In the genomic region with DNA sequence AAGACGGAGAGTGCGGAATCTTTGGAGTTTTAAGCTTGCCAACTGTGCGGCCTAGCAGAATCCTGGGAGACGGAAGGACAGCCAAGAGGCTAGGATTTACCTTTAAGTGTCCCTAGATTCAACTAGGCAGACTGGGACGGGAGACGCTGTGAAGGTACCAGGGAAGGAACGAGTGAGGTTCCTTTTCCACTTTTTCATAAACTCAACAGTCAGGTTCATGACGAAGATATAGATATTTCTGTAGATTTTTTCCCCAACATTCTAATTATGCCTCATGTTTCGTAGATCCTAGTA, we compare ENCODE assay signal across 8 cellular contexts. TPM values are rescaled to one million over a fixed set of nuclear protein-coding genes. Genes with fewer than 3 reads are reported as not detected.
A peak's percentile ranks its signal among the peaks of the same experiment; 100 is the strongest.
DNase-seq lines count a peak whose midpoint lies in the region; ATAC-seq lines count a peak whose summit lies in the region.

No MANE protein-coding gene starts in this region.

- H3K4me1 ChIP-seq in iPS DF 6.9 (ENCODE audit: control insufficient read depth, insufficient read depth, low read length) (peaks cover 1% of the 10 kb centered on the region; the same call in 1 of the 2 replicates), stomach smooth muscle (ENCODE audit: control insufficient read depth, insufficient read depth, low read length) (peaks cover 13% of the 10 kb centered on the region)

- no peaks in the 10 kb centered on the region for H3K9me3 Mint-ChIP-seq in activated T-helper 1 cell treated with anti-CD3 and anti-CD28 coated beads, Interleukin-12 subunit alpha, Interleukin-12 subunit beta, Interleukin-2, Interleukin-4 antibody, amounts not matched to agents 30 ng/mL and 10 ng/mL and 1 ng/mL, durations not matched to agents 14 hours and 24 hours and 36 hours

- no peak for ATAC-seq in HG03342 (IDR thresholded peaks at IDR 0.05; ENCODE audit: unreplicated experiment)

- peaks cover 51% of the 10 kb centered on the region for H3K36me3 Mint-ChIP-seq in activated T-helper 1 cell treated with anti-CD3 and anti-CD28 coated beads, Interleukin-12 subunit alpha, Interleukin-12 subunit beta, Interleukin-2, Interleukin-4 antibody, amounts not matched to agents 30 ng/mL and 10 ng/mL and 1 ng/mL, durations not matched to agents 14 hours and 24 hours and 36 hours (ENCODE audit: low read depth)

- DNase-seq in NCI-H2171 (lab: John Stamatoyannopoulos, UW) (peak; percentile 37), NCI-H2171 treated with DMSO at 0.1 percent for 48 hours (lab: John Stamatoyannopoulos, UW) (no peak), iPS DF 6.9 (ENCODE audit: low read depth, low spot score) (no peak), RKO (ENCODE audit: low spot score) (no peak), NCI-H1436 treated with DMSO at 0.1 percent for 48 hours (lab: John Stamatoyannopoulos, UW) (no peak)
- DNase-seq in activated T-helper 1 cell treated with anti-CD3 and anti-CD28 coated beads, Interleukin-12 subunit alpha, Interleukin-12 subunit beta, Interleukin-2, Interleukin-4 antibody, amounts not matched to agents 30 ng/mL and 10 ng/mL and 1 ng/mL, durations not matched to agents 14 hours and 24 hours and 36 hours (ENCODE audit: low spot score), result no peak

- H3K9ac ChIP-seq in stomach smooth muscle (ENCODE audit: low read length in 2 of 2), result peak overlapping the region; percentile 93 to 99

- intact Hi-C loops in activated T-helper 1 cell treated with anti-CD3 and anti-CD28 coated beads, Interleukin-12 subunit alpha, Interleukin-12 subunit beta, Interleukin-2, Interleukin-4 antibody, amounts not matched to agents 30 ng/mL and 10 ng/mL and 1 ng/mL, durations not matched to agents 14 hours and 24 hours and 36 hours (cut with micrococcal nuclease), result loop anchor here (2.0 to 10.0 kb wide), 3 partner anchors 207 to 1331 kb away; partner anchors contain the start of gene COPS2

- no CpG with 5 or more reads among the region's 9 CpGs for WGBS in iPS DF 6.9 (ENCODE audit: insufficient coverage, insufficient read length)

- H3K4me3 ChIP-seq in iPS DF 6.9 (ENCODE audit: low read length) (peak overlapping the region; percentile 97), stomach smooth muscle (ENCODE audit: low read length in 2 of 2) (peak overlapping the region; percentile 89 to 99)

- H3K36me3 ChIP-seq in iPS DF 6.9 (ENCODE audit: control insufficient read depth, insufficient read depth, low read length), result peaks cover 2% of the 10 kb centered on the region; the same call in 1 of the 2 replicates
- H3K36me3 ChIP-seq in stomach smooth muscle (ENCODE audit: control insufficient read depth in 2 of 2, insufficient read depth in 2 of 2, low read length in 2 of 2), result peaks cover 0 to 4% of the 10 kb centered on the region in 2 donors

- no peaks in the 10 kb centered on the region for H3K9me3 ChIP-seq in iPS DF 6.9 (ENCODE audit: control insufficient read depth, insufficient read depth, low read length)
- no peaks in the 10 kb centered on the region for H3K9me3 ChIP-seq in stomach smooth muscle (ENCODE audit: control insufficient read depth in 2 of 2, low read length in 2 of 2)

- no peaks in the 10 kb centered on the region for H3K27me3 Mint-ChIP-seq in activated T-helper 1 cell treated with anti-CD3 and anti-CD28 coated beads, Interleukin-12 subunit alpha, Interleukin-12 subunit beta, Interleukin-2, Interleukin-4 antibody, amounts not matched to agents 30 ng/mL and 10 ng/mL and 1 ng/mL, durations not matched to agents 14 hours and 24 hours and 36 hours (ENCODE audit: insufficient read depth)

- H3K27ac Mint-ChIP-seq in activated T-helper 1 cell treated with anti-CD3 and anti-CD28 coated beads, Interleukin-12 subunit alpha, Interleukin-12 subunit beta, Interleukin-2, Interleukin-4 antibody, amounts not matched to agents 30 ng/mL and 10 ng/mL and 1 ng/mL, durations not matched to agents 14 hours and 24 hours and 36 hours, result peak overlapping the region; percentile 100

- H3K4me1 Mint-ChIP-seq in activated T-helper 1 cell treated with anti-CD3 and anti-CD28 coated beads, Interleukin-12 subunit alpha, Interleukin-12 subunit beta, Interleukin-2, Interleukin-4 antibody, amounts not matched to agents 30 ng/mL and 10 ng/mL and 1 ng/mL, durations not matched to agents 14 hours and 24 hours and 36 hours (ENCODE audit: low read depth), result peaks cover 42% of the 10 kb centered on the region

- H3K27ac ChIP-seq in iPS DF 6.9 (ENCODE audit: low read length) (no peak overlapping the region), stomach smooth muscle (ENCODE audit: low read length) (peak overlapping the region; percentile 94)

- H3K27me3 ChIP-seq in iPS DF 6.9 (ENCODE audit: control insufficient read depth, insufficient read depth, low read length) (no peaks in the 10 kb centered on the region), stomach smooth muscle (ENCODE audit: control insufficient read depth in 1 of 2, insufficient read depth in 2 of 2, low read length in 2 of 2) (no peaks in the 10 kb centered on the region)

- H3K4me3 Mint-ChIP-seq in activated T-helper 1 cell treated with anti-CD3 and anti-CD28 coated beads, Interleukin-12 subunit alpha, Interleukin-12 subunit beta, Interleukin-2, Interleukin-4 antibody, amounts not matched to agents 30 ng/mL and 10 ng/mL and 1 ng/mL, durations not matched to agents 14 hours and 24 hours and 36 hours, result peak overlapping the region; percentile 100

RNA-seq across cellular contexts. Expression of gene GABPB1, which starts 0.6 kb away (rescaled TPM):
- total RNA-seq in activated T-helper 1 cell treated with anti-CD3 and anti-CD28 coated beads, Interleukin-12 subunit alpha, Interleukin-12 subunit beta, Interleukin-2, Interleukin-4 antibody, amounts not matched to agents 30 ng/mL and 10 ng/mL and 1 ng/mL, durations not matched to agents 14 hours and 24 hours and 36 hours, result 80.7 and 81.0 TPM in 2 replicates
